1 cellular context compared by ENCODE assay signal in the genomic region with DNA sequence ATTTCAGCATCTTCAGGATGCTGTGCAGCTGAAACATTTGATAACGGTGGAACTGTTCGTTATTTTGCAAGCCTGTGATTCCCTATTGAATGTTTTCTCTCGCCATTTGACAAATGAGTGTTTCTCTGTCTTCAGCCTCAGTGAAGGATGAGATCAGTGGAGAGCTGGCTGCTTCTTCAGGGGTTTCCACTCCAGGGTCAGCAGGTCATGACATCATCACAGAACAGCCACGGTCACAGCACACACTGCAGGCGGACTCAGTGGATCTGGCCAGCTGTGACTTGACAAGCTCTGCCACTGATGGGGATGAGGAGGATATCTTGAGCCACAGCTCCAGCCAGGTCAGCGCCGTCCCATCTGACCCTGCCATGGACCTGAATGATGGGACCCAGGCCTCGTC.
TF ChIP-seq lines count a peak whose summit lies in the region.

No MANE protein-coding gene starts in this region.

TF ChIP-seq in GM12878, 131 proteins besides CTCF, POLR2A, EP300 and RAD21:
- TF ChIP-seq MEF2B (IDR thresholded peaks at IDR 0.05; ENCODE audit: partially characterized antibody, poor library complexity, severe bottlenecking) (no peak), SP1 (IDR thresholded peaks at IDR 0.05; ENCODE audit: low read depth, low read length) (no peak), TCF3 (IDR thresholded peaks at IDR 0.05; ENCODE audit: borderline replicate concordance, insufficient read depth, low read depth, low read length) (no peak), ZZZ3 (IDR thresholded peaks at IDR 0.05; ENCODE audit: control insufficient read depth, insufficient read length, low read depth) (no peak), TCF7 (IDR thresholded peaks at IDR 0.05; ENCODE audit: borderline replicate concordance) (no peak), RFX5 (IDR thresholded peaks at IDR 0.05; ENCODE audit: low read depth, low read length) (no peak), CEBPB (IDR thresholded peaks at IDR 0.05; ENCODE audit: borderline replicate concordance in 1 of 2, low read depth in 2 of 2, low read length in 2 of 2) (no peak)
- TF ChIP-seq, protein P1, sequence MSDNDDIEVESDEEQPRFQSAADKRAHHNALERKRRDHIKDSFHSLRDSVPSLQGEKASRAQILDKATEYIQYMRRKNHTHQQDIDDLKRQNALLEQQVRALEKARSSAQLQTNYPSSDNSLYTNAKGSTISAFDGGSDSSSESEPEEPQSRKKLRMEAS (IDR thresholded peaks at IDR 0.05; ENCODE audit: low read depth, low read length), result no peak
- TF ChIP-seq, protein P2, sequence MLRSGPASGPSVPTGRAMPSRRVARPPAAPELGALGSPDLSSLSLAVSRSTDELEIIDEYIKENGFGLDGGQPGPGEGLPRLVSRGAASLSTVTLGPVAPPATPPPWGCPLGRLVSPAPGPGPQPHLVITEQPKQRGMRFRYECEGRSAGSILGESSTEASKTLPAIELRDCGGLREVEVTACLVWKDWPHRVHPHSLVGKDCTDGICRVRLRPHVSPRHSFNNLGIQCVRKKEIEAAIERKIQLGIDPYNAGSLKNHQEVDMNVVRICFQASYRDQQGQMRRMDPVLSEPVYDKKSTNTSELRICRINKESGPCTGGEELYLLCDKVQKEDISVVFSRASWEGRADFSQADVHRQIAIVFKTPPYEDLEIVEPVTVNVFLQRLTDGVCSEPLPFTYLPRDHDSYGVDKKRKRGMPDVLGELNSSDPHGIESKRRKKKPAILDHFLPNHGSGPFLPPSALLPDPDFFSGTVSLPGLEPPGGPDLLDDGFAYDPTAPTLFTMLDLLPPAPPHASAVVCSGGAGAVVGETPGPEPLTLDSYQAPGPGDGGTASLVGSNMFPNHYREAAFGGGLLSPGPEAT (IDR thresholded peaks at IDR 0.05; ENCODE audit: low read depth), result no peak
